Comparison of ENCODE assay signal across 10 cellular contexts in the genomic region with DNA sequence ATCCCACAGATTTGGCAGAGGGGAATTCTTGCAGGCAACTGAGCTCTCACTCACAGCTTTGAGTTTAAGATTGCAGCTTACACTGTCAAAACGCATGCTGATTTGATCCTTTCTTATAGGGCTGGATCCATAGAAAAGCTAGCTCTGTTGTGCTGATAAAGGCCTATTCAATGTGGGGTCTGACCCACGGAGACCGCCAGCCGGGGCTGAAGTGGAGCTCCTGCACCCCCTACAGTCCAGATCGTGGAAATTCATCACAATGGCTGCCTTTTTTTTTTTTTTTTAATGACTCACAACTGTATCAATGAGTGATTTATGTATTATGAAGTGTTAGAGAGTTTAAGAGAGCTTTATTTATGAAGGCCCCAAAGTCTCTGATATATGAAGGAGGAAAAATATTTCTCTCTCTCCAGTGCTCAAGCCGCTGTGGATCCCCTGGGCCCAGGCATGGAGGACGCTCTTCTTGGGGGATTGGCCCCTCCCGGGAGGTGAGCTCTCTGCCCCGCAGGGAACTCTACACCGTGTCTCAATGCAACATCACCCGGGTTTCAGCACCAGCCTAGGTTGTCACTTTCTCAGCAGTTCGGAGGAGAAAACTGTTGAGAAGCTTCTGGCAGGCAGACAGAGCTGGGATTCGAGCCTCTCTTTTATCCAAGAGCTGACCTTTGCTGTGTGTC.
DNase-seq lines count a peak whose midpoint lies in the region; ATAC-seq and TF ChIP-seq lines count a peak whose summit lies in the region.
"Had no signal": no experiment of that assay in that cellular context is flagged by ENCODE, and none has a peak within 500 bp of the region (broad histone marks: within the 10 kb centered on the region; RNA-seq: fewer than 3 reads in every experiment).

No MANE protein-coding gene starts in this region.

- TF ChIP-seq POLR2A in transverse colon (IDR thresholded peaks at IDR 0.05) (no peak), gastrocnemius medialis (IDR thresholded peaks at IDR 0.05) (no peak)

- H3K9me3 Mint-ChIP-seq in activated CD8-positive, alpha-beta T cell treated with anti-CD3 and anti-CD28 coated beads for 36 hours, result peaks cover 2% of the 10 kb centered on the region
- no peaks in the 10 kb centered on the region for H3K9me3 Mint-ChIP-seq in activated CD8-positive, alpha-beta T cell treated with anti-CD3 and anti-CD28 coated beads, Interleukin-2, amount 10 ng/mL, durations not matched to agents 7 days and 5 days (ENCODE audit: insufficient read depth)

- intact Hi-C loops in activated CD8-positive, alpha-beta T cell treated with anti-CD3 and anti-CD28 coated beads for 36 hours (cut with micrococcal nuclease), result no loop called here
- intact Hi-C loops in transverse colon (cut with DNase I; ENCODE audit: low total_unique reads) (no loop called here), gastrocnemius medialis (cut with DNase I; ENCODE audit: low total_unique reads) (no loop called here)

- DNase-seq in activated CD8-positive, alpha-beta T cell treated with anti-CD3 and anti-CD28 coated beads for 36 hours, result peak; percentile 2
- no peak for DNase-seq in activated CD8-positive, alpha-beta T cell treated with anti-CD3 and anti-CD28 coated beads, Interleukin-2, amount 10 ng/mL, durations not matched to agents 7 days and 5 days
- DNase-seq in WERI-Rb-1 (peak; percentile 79), inferior parietal cortex (ENCODE audit: extremely low spot score) (peak; percentile 56), transverse colon (no peak), gastrocnemius medialis (no peak), GM13976 (ENCODE audit: low spot score) (no peak), activated gamma-delta T cell treated with Interleukin-2 at 50 U/mL for 16 hours (no peak)
- DNase-seq: adrenal gland, BE2C had no signal

- ATAC-seq in activated CD8-positive, alpha-beta T cell treated with anti-CD3 and anti-CD28 coated beads for 36 hours, result peak; percentile 34
- no peak for ATAC-seq in activated CD8-positive, alpha-beta T cell treated with anti-CD3 and anti-CD28 coated beads, Interleukin-2, amount 10 ng/mL, durations not matched to agents 7 days and 5 days
- no peak for ATAC-seq in gastrocnemius medialis

- no peaks in the 10 kb centered on the region for H3K36me3 Mint-ChIP-seq in activated CD8-positive, alpha-beta T cell treated with anti-CD3 and anti-CD28 coated beads for 36 hours (ENCODE audit: low read depth)
- H3K36me3 Mint-ChIP-seq in activated CD8-positive, alpha-beta T cell treated with anti-CD3 and anti-CD28 coated beads, Interleukin-2, amount 10 ng/mL, durations not matched to agents 7 days and 5 days (ENCODE audit: low read depth), result no peaks in the 10 kb centered on the region

- POLR2A ChIA-PET in activated CD8-positive, alpha-beta T cell treated with anti-CD3 and anti-CD28 coated beads for 36 hours (lab: Charles Lee), result no interaction called here
- POLR2A ChIA-PET in activated CD8-positive, alpha-beta T cell treated with anti-CD3 and anti-CD28 coated beads, Interleukin-2, amount 10 ng/mL, durations not matched to agents 7 days and 5 days (lab: Charles Lee), result no interaction called here

- H3K36me3 ChIP-seq in WERI-Rb-1 (no peaks in the 10 kb centered on the region), transverse colon (no peaks in the 10 kb centered on the region), gastrocnemius medialis (no peaks in the 10 kb centered on the region)
- H3K36me3 ChIP-seq: adrenal gland, BE2C had no signal

- peaks cover 4% of the 10 kb centered on the region for H3K9me3 ChIP-seq in WERI-Rb-1 (ENCODE audit: severe bottlenecking)
- no peaks in the 10 kb centered on the region for H3K9me3 ChIP-seq in transverse colon
- no peaks in the 10 kb centered on the region for H3K9me3 ChIP-seq in gastrocnemius medialis
- H3K9me3 ChIP-seq: adrenal gland, BE2C had no signal

- no peak overlapping the region for H3K4me3 Mint-ChIP-seq in activated CD8-positive, alpha-beta T cell treated with anti-CD3 and anti-CD28 coated beads for 36 hours
- no peak overlapping the region for H3K4me3 Mint-ChIP-seq in activated CD8-positive, alpha-beta T cell treated with anti-CD3 and anti-CD28 coated beads, Interleukin-2, amount 10 ng/mL, durations not matched to agents 7 days and 5 days

- H3K27me3 Mint-ChIP-seq in activated CD8-positive, alpha-beta T cell treated with anti-CD3 and anti-CD28 coated beads for 36 hours, result no peaks in the 10 kb centered on the region
- H3K27me3 Mint-ChIP-seq in activated CD8-positive, alpha-beta T cell treated with anti-CD3 and anti-CD28 coated beads, Interleukin-2, amount 10 ng/mL, durations not matched to agents 7 days and 5 days (ENCODE audit: low read depth), result no peaks in the 10 kb centered on the region

- TF ChIP-seq EP300 in transverse colon (IDR thresholded peaks at IDR 0.05; ENCODE audit: low read depth), result no peak

- peak; percentile 32 for TF ChIP-seq CTCF in activated CD8-positive, alpha-beta T cell treated with anti-CD3 and anti-CD28 coated beads for 36 hours (IDR thresholded peaks at IDR 0.05)
- peak; percentile 86 for TF ChIP-seq CTCF in WERI-Rb-1 (IDR thresholded peaks at IDR 0.05; ENCODE audit: low read depth, low read length)
- TF ChIP-seq CTCF in transverse colon (IDR thresholded peaks at IDR 0.05), result peak; percentile 14 to 44 (median 14)
- TF ChIP-seq CTCF in gastrocnemius medialis (IDR thresholded peaks at IDR 0.05 in 4 of 5, conservative IDR thresholded peaks at IDR 0.05 in 1 of 5), result peak in 2 of 5 experiments; percentile 10 to 30
- no peak for TF ChIP-seq CTCF in GM13976 (IDR thresholded peaks at IDR 0.05; ENCODE audit: borderline replicate concordance, control extremely low read depth, extremely low read depth, insufficient read depth, missing control alignments)

- WGBS in transverse colon (ENCODE audit: low coverage in 1 of 2), 2 donors, result 33% methylated on average over 13 of the region's 13 CpGs; no CpG with 5 or more reads in 1 of the 2 donors

- H3K27ac ChIP-seq in WERI-Rb-1, result peak overlapping the region; percentile 75
- no peak overlapping the region for H3K27ac ChIP-seq in transverse colon
- H3K27ac ChIP-seq in gastrocnemius medialis, result no peak overlapping the region
- H3K27ac ChIP-seq: adrenal gland had no signal

- H3K27me3 ChIP-seq in WERI-Rb-1 (ENCODE audit: insufficient read depth, low read depth, severe bottlenecking) (no peaks in the 10 kb centered on the region), transverse colon (no peaks in the 10 kb centered on the region), gastrocnemius medialis (no peaks in the 10 kb centered on the region)
- H3K27me3 ChIP-seq: adrenal gland, BE2C had no signal

- no peak overlapping the region for H3K27ac Mint-ChIP-seq in activated CD8-positive, alpha-beta T cell treated with anti-CD3 and anti-CD28 coated beads for 36 hours
- no peak overlapping the region for H3K27ac Mint-ChIP-seq in activated CD8-positive, alpha-beta T cell treated with anti-CD3 and anti-CD28 coated beads, Interleukin-2, amount 10 ng/mL, durations not matched to agents 7 days and 5 days

- CTCF ChIA-PET in activated CD8-positive, alpha-beta T cell treated with anti-CD3 and anti-CD28 coated beads for 36 hours (lab: Charles Lee), result interaction anchor here (1.1 to 1.3 kb wide), 3 partner anchors 13 to 702 kb away, joined by 4 to 5 read pairs (median 4); no protein-coding TSS in a partner anchor
- CTCF ChIA-PET in activated CD8-positive, alpha-beta T cell treated with anti-CD3 and anti-CD28 coated beads, Interleukin-2, amount 10 ng/mL, durations not matched to agents 7 days and 5 days (lab: Charles Lee), result no interaction called here

- in situ Hi-C loops in transverse colon (cut with MboI; ENCODE audit: low pct_ligation_motif_present in 1 of 4, low pct_unique_long_range_greater_than_20kb in 1 of 4, low sequenced_read_pairs in 3 of 4), result no loop called here
- in situ Hi-C loops in gastrocnemius medialis (cut with MboI; ENCODE audit: low sequenced_read_pairs in 4 of 4), result no loop called here
- in situ Hi-C loops in GM13976 (cut with MboI; ENCODE audit: low sequenced_read_pairs, unreplicated experiment), result no loop called here

- no peaks in the 10 kb centered on the region for H3K4me1 Mint-ChIP-seq in activated CD8-positive, alpha-beta T cell treated with anti-CD3 and anti-CD28 coated beads for 36 hours (ENCODE audit: low read depth)
- H3K4me1 Mint-ChIP-seq in activated CD8-positive, alpha-beta T cell treated with anti-CD3 and anti-CD28 coated beads, Interleukin-2, amount 10 ng/mL, durations not matched to agents 7 days and 5 days (ENCODE audit: low read depth), result no peaks in the 10 kb centered on the region

- H3K4me1 ChIP-seq in transverse colon, result no peaks in the 10 kb centered on the region
- H3K4me1 ChIP-seq in gastrocnemius medialis, result no peaks in the 10 kb centered on the region
- H3K4me1 ChIP-seq: adrenal gland, BE2C had no signal

- H3K4me3 ChIP-seq in WERI-Rb-1 (ENCODE audit: low read depth, low read length), result peak overlapping the region; percentile 12
- H3K4me3 ChIP-seq in transverse colon, result no peak overlapping the region
- H3K4me3 ChIP-seq in gastrocnemius medialis, result no peak overlapping the region
- H3K4me3 ChIP-seq: adrenal gland had no signal

Comparison
In these comparisons a context has a peak if more than half of its experiments do, and no peak if none do; other contexts are left out.
1. DNase-seq: peak in activated CD8-positive, alpha-beta T cell treated with anti-CD3 and anti-CD28 coated beads for 36 hours (single experiment), WERI-Rb-1 (single experiment) and inferior parietal cortex (single experiment); none in activated CD8-positive, alpha-beta T cell treated with anti-CD3 and anti-CD28 coated beads, Interleukin-2, amount 10 ng/mL, durations not matched to agents 7 days and 5 days (single experiment), transverse colon (single experiment), gastrocnemius medialis (0 of 2), GM13976 (single experiment) and activated gamma-delta T cell treated with Interleukin-2 at 50 U/mL for 16 hours (single experiment).